8 cellular contexts compared by ENCODE assay signal in the genomic region with DNA sequence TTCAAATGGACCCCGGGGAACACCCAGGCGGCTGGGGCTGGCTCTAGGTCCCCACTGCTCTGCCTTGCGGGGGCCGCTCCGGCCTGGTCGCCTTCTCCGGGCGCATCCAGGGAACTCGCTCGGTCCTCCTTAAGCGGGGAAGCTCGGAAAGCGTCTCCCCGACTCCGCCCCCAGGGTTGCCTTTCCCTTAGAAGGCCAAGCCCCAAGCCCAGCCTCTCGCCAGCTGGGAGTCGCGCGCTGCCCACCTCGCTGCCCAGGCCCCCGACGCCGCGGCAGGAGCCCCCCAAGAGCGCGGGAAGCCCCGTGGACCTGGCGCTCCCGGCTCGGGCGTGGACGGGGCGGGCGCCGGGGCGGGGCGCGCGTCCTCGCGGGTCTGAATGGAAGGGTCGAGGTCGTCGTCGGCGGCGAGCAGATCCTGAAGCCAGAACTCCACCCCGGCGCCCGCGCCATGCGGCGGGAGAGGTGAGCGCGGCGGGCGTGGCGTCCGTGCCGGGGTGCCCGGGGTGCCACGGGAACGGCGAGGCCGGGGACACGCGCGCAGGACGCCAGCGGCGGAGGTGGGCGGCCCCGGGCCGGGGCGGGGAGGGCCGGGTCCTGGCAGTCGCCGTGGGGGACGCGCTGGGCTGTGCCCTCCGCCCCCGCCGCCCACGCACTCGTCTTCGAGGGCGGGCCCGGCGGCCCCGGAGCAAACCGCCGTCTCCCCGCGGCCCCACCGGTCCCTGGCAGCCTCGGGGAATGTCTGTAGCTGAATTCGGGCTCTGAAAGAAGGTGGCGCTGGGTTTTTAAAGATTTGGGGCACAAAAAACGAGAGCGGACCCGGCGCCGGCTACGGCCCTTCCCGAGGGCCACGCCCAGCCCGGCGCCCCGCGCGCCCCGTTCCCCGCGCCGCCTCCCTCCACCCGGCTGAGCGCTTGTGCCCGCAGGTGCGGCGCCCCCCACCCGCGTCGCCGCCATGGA. TPM values are rescaled to one million over a fixed set of nuclear protein-coding genes. Genes with fewer than 3 reads are reported as not detected.
A peak's percentile ranks its signal among the peaks of the same experiment; 100 is the strongest.
DNase-seq lines count a peak whose midpoint lies in the region; ATAC-seq, FAIRE-seq and TF ChIP-seq lines count a peak whose summit lies in the region.

A gene with protein sequence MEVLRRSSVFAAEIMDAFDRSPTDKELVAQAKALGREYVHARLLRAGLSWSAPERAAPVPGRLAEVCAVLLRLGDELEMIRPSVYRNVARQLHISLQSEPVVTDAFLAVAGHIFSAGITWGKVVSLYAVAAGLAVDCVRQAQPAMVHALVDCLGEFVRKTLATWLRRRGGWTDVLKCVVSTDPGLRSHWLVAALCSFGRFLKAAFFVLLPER (plus strand): TSS at position 214 of the 957 bp plus-strand sequence. CDS start 739 bp downstream, at position 953.

- peak within 1 kb of the TSS; percentile 81 for H3K14ac ChIP-seq in IMR-90 (replicated peaks; ENCODE audit: low read depth, low read length)

- H3K9ac ChIP-seq in IMR-90 (ENCODE audit: low read depth, low read length), result peak within 1 kb of the TSS; percentile 86

- H3K9me1 ChIP-seq in IMR-90 (ENCODE audit: insufficient read depth, low read length), result peaks cover 15% of the 10 kb centered on the region

- H3K9me3 Mint-ChIP-seq in CD8-positive, alpha-beta memory T cell, result peaks cover 9 to 25% (median 14%) of the 10 kb centered on the region in 5 donors
- H3K9me3 Mint-ChIP-seq in activated T-helper 2 cell treated with anti-CD3 and anti-CD28 coated beads, Interferon-gamma antibody, Interleukin-2, Interleukin-4, amounts not matched to agents 10 μg/mL and 5 μg/mL and 100 μg/mL, durations not matched to agents 14 hours and 24 hours and 36 hours, result no peaks in the 10 kb centered on the region
- peaks cover 3% of the 10 kb centered on the region for H3K9me3 Mint-ChIP-seq in neural crest cell

- H2AK5ac ChIP-seq in IMR-90 (ENCODE audit: low read depth, low read length), result peak within 1 kb of the TSS; percentile 52

- H3K4me3 ChIP-seq in CD8-positive, alpha-beta memory T cell (ENCODE audit: low read length), result no peak within 1 kb of the TSS
- peak within 1 kb of the TSS; percentile 91 for H3K4me3 ChIP-seq in IMR-90 (ENCODE audit: insufficient read depth, low read depth, low read length)

- H3K4me3 Mint-ChIP-seq in CD8-positive, alpha-beta memory T cell, result peak within 1 kb of the TSS; percentile 52 to 74 (median 62)
- H3K4me3 Mint-ChIP-seq in activated T-helper 2 cell treated with anti-CD3 and anti-CD28 coated beads, Interferon-gamma antibody, Interleukin-2, Interleukin-4, amounts not matched to agents 10 μg/mL and 5 μg/mL and 100 μg/mL, durations not matched to agents 14 hours and 24 hours and 36 hours (ENCODE audit: low read depth), result peak within 1 kb of the TSS; percentile 73
- H3K4me3 Mint-ChIP-seq in neural crest cell, result peak within 1 kb of the TSS; percentile 87

- peak within 1 kb of the TSS; percentile 78 for H2BK120ac ChIP-seq in IMR-90 (ENCODE audit: low read depth, low read length)

- peak within 1 kb of the TSS; percentile 27 for H2BK20ac ChIP-seq in IMR-90 (ENCODE audit: low read depth, low read length)

- H3K27ac Mint-ChIP-seq in CD8-positive, alpha-beta memory T cell, result no peak within 1 kb of the TSS
- no peak within 1 kb of the TSS for H3K27ac Mint-ChIP-seq in activated T-helper 2 cell treated with anti-CD3 and anti-CD28 coated beads, Interferon-gamma antibody, Interleukin-2, Interleukin-4, amounts not matched to agents 10 μg/mL and 5 μg/mL and 100 μg/mL, durations not matched to agents 14 hours and 24 hours and 36 hours
- no peak within 1 kb of the TSS for H3K27ac Mint-ChIP-seq in neural crest cell (ENCODE audit: unreplicated experiment)

- H3K18ac ChIP-seq in IMR-90 (ENCODE audit: low read depth, low read length), result no peak within 1 kb of the TSS

- TF ChIP-seq RAD21 in IMR-90 (IDR thresholded peaks at IDR 0.05; ENCODE audit: low read length), result no peak

- H3K4me1 ChIP-seq in CD8-positive, alpha-beta memory T cell (ENCODE audit: insufficient read depth, low read length), result no peaks in the 10 kb centered on the region
- H3K4me1 ChIP-seq in IMR-90 (ENCODE audit: control insufficient read depth, insufficient read depth, low read length), result peaks cover 16% of the 10 kb centered on the region

- H3K4me2 ChIP-seq in IMR-90 (ENCODE audit: low read depth, low read length), result peak within 1 kb of the TSS; percentile 71

- in situ Hi-C loops in IMR-90 (cut with MboI; ENCODE audit: low sequenced_read_pairs), result no loop called here

- no peak for DNase-seq in CD8-positive, alpha-beta memory T cell
- DNase-seq in IMR-90 (peak; percentile 72), frontal cortex (ENCODE audit: low spot score in 2 of 2) (peak; percentile 62 to 73), neural crest cell (ENCODE audit: low read depth, low spot score) (peak; percentile 53), SKM-1 treated with dmso at 0.1 percent for 144 hours (lab: John Stamatoyannopoulos, UW; ENCODE audit: unreplicated experiment) (no peak), MV-4-11 (lab: John Stamatoyannopoulos, UW) (no peak)
- no peak for DNase-seq in activated T-helper 2 cell treated with anti-CD3 and anti-CD28 coated beads, Interferon-gamma antibody, Interleukin-2, Interleukin-4, amounts not matched to agents 10 μg/mL and 5 μg/mL and 100 μg/mL, durations not matched to agents 14 hours and 24 hours and 36 hours (ENCODE audit: low spot score)

- H2BK5ac ChIP-seq in IMR-90 (ENCODE audit: low read depth, low read length, poor library complexity, severe bottlenecking), result peak within 1 kb of the TSS; percentile 46

- POLR2A ChIA-PET in CD8-positive, alpha-beta memory T cell (lab: Charles Lee), result no interaction called here
- POLR2A ChIA-PET in IMR-90 (lab: Charles Lee; ENCODE audit: unreplicated experiment), result interaction anchor here (0.5 kb wide), 1 partner anchor 84 kb away, joined by 3 read pairs; no protein-coding TSS in a partner anchor

- 1% methylated on average over 75 of the region's 124 CpGs; no CpG with 5 or more reads in 1 of the 2 experiments for WGBS in IMR-90 (ENCODE audit: extremely low coverage in 2 of 2, insufficient read length in 1 of 2), 2 experiments

- dilution Hi-C loops in IMR-90 (cut with HindIII; ENCODE audit: low sequenced_read_pairs, unreplicated experiment), result no loop called here

- H3K36me3 Mint-ChIP-seq in CD8-positive, alpha-beta memory T cell, result peaks cover 0 to 12% (median 0%) of the 10 kb centered on the region in 3 donors
- H3K36me3 Mint-ChIP-seq in activated T-helper 2 cell treated with anti-CD3 and anti-CD28 coated beads, Interferon-gamma antibody, Interleukin-2, Interleukin-4, amounts not matched to agents 10 μg/mL and 5 μg/mL and 100 μg/mL, durations not matched to agents 14 hours and 24 hours and 36 hours (ENCODE audit: low read depth), result no peaks in the 10 kb centered on the region
- H3K36me3 Mint-ChIP-seq in neural crest cell (ENCODE audit: low read depth), result peaks cover 4% of the 10 kb centered on the region

- peak within 1 kb of the TSS; percentile 99 for H2AK9ac ChIP-seq in IMR-90 (replicated peaks; ENCODE audit: low read depth, low read length, poor library complexity)

- peaks cover 35 to 47% of the 10 kb centered on the region in 2 donors for H3K27me3 Mint-ChIP-seq in CD8-positive, alpha-beta memory T cell
- peaks cover 32% of the 10 kb centered on the region for H3K27me3 Mint-ChIP-seq in activated T-helper 2 cell treated with anti-CD3 and anti-CD28 coated beads, Interferon-gamma antibody, Interleukin-2, Interleukin-4, amounts not matched to agents 10 μg/mL and 5 μg/mL and 100 μg/mL, durations not matched to agents 14 hours and 24 hours and 36 hours (ENCODE audit: low read depth)
- H3K27me3 Mint-ChIP-seq in neural crest cell (ENCODE audit: low read depth), result peaks cover 33% of the 10 kb centered on the region

- peaks cover 39% of the 10 kb centered on the region for H4K20me1 ChIP-seq in IMR-90 (ENCODE audit: insufficient read depth, low read length)

- H3K56ac ChIP-seq in IMR-90 (ENCODE audit: extremely low read depth, insufficient read depth, low read length), result peak within 1 kb of the TSS; percentile 65

- no peaks in the 10 kb centered on the region for H3K9me3 ChIP-seq in CD8-positive, alpha-beta memory T cell (ENCODE audit: low read length)
- no peaks in the 10 kb centered on the region for H3K9me3 ChIP-seq in IMR-90 (ENCODE audit: control insufficient read depth, insufficient read depth, low read length)

- H4K5ac ChIP-seq in IMR-90 (ENCODE audit: low read depth, low read length), result peak within 1 kb of the TSS; percentile 54

- H3K79me1 ChIP-seq in IMR-90 (ENCODE audit: low read depth in 1 of 2, low read length in 2 of 2), result peaks cover 12 to 37% of the 10 kb centered on the region in 2 experiments

- TF ChIP-seq CTCF in IMR-90 (conservative IDR thresholded peaks at IDR 0.05; ENCODE audit: low read depth, low read length) (no peak), neural crest cell (conservative IDR thresholded peaks at IDR 0.05) (no peak)

- H3K27me3 ChIP-seq in CD8-positive, alpha-beta memory T cell (ENCODE audit: insufficient read depth, low read length, poor library complexity, severe bottlenecking), result peaks cover 4% of the 10 kb centered on the region
- H3K27me3 ChIP-seq in IMR-90 (ENCODE audit: control insufficient read depth, insufficient read depth, low read length), result no peaks in the 10 kb centered on the region

- peak within 1 kb of the TSS; percentile 70; the same call in 1 of the 2 replicates for H3K23ac ChIP-seq in IMR-90 (ENCODE audit: low read depth, low read length)

- H3K27ac ChIP-seq in CD8-positive, alpha-beta memory T cell (ENCODE audit: low read depth, low read length), result no peak within 1 kb of the TSS
- peak within 1 kb of the TSS; percentile 77 for H3K27ac ChIP-seq in IMR-90 (ENCODE audit: insufficient read depth, low read length)

- H2BK15ac ChIP-seq in IMR-90 (ENCODE audit: low read depth, low read length), result peak within 1 kb of the TSS; percentile 60; the same call in 1 of the 3 replicates

- ATAC-seq in IMR-90 (ENCODE audit: low read depth), result peak; percentile 74
- no peak for ATAC-seq in GM18520 (IDR thresholded peaks at IDR 0.05; ENCODE audit: unreplicated experiment)

- no peak for FAIRE-seq in frontal cortex (lab: Jason Lieb, UNC)

- no peaks in the 10 kb centered on the region for H3K36me3 ChIP-seq in CD8-positive, alpha-beta memory T cell (ENCODE audit: insufficient read depth, low read length)
- peaks cover 16% of the 10 kb centered on the region for H3K36me3 ChIP-seq in IMR-90 (ENCODE audit: control insufficient read depth, insufficient read depth, low read length)

- peak within 1 kb of the TSS; percentile 84 for H4K91ac ChIP-seq in IMR-90 (ENCODE audit: insufficient read depth, low read depth, low read length)

- H2AFZ ChIP-seq in IMR-90 (replicated peaks; ENCODE audit: low read length, poor library complexity), result peak within 1 kb of the TSS; percentile 91

- intact Hi-C loops in IMR-90 (cut with micrococcal nuclease), result loop anchor here (1.0 to 5.0 kb wide), 2 partner anchors 51 to 202 kb away; partner anchors contain the start of genes FARP2 and STK25
- intact Hi-C loops in activated T-helper 2 cell treated with anti-CD3 and anti-CD28 coated beads, Interferon-gamma antibody, Interleukin-2, Interleukin-4, amounts not matched to agents 10 μg/mL and 5 μg/mL and 100 μg/mL, durations not matched to agents 14 hours and 24 hours and 36 hours (cut with micrococcal nuclease), result no loop called here

- peak within 1 kb of the TSS; percentile 79 for H3K4ac ChIP-seq in IMR-90 (ENCODE audit: low read depth, low read length)

- CTCF ChIA-PET in CD8-positive, alpha-beta memory T cell (lab: Charles Lee), result no interaction called here
- CTCF ChIA-PET in IMR-90 (lab: Yijun Ruan, JAX), result interaction anchor here (1.3 kb wide), 1 partner anchor 51 kb away, joined by 3 read pairs; the partner anchor contains the start of gene STK25

- no peak for TF ChIP-seq POLR2A in IMR-90 (IDR thresholded peaks at IDR 0.05; ENCODE audit: low read depth, low read length)

- no TSS peak for BruUV-seq in IMR-90 (replicated peaks; lab: Mats Ljungman, UMichigan)

- H3K4me1 Mint-ChIP-seq in CD8-positive, alpha-beta memory T cell, result peaks cover 9 to 19% (median 11%) of the 10 kb centered on the region in 3 donors
- peaks cover 7% of the 10 kb centered on the region for H3K4me1 Mint-ChIP-seq in activated T-helper 2 cell treated with anti-CD3 and anti-CD28 coated beads, Interferon-gamma antibody, Interleukin-2, Interleukin-4, amounts not matched to agents 10 μg/mL and 5 μg/mL and 100 μg/mL, durations not matched to agents 14 hours and 24 hours and 36 hours (ENCODE audit: low read depth)
- peaks cover 9% of the 10 kb centered on the region for H3K4me1 Mint-ChIP-seq in neural crest cell

- H4K8ac ChIP-seq in IMR-90 (ENCODE audit: low read depth in 2 of 2, low read length in 2 of 2), result peak within 1 kb of the TSS; percentile 71 to 85

RNA-seq across cellular contexts. Expression of the gene that starts here (rescaled TPM):
- not detected for total RNA-seq in CD8-positive, alpha-beta memory T cell
- not detected for polyA plus RNA-seq in CD8-positive, alpha-beta memory T cell
- total RNA-seq in IMR-90 (2012; rRNA removed) (13.3 and 15.8 TPM in 2 replicates), frontal cortex (20.8 TPM), neural crest cell (6.9 and 8.7 TPM in 2 replicates)
- 34.4 and 37.4 TPM in 2 replicates for polyA plus RNA-seq in IMR-90 (2012; rRNA removed)
- polyA plus RNA-seq in IMR-90 (2012; cell fraction: cytosol; rRNA removed), result 28.7 and 58.2 TPM in 2 replicates
- polyA plus RNA-seq in IMR-90 (2012; cell fraction: nucleus; rRNA removed; ENCODE audit: low replicate concordance), result 40.1 and 75.2 TPM in 2 replicates
- 0.16 and 0.27 TPM in 2 replicates for total RNA-seq in activated T-helper 2 cell treated with anti-CD3 and anti-CD28 coated beads, Interferon-gamma antibody, Interleukin-2, Interleukin-4, amounts not matched to agents 10 μg/mL and 5 μg/mL and 100 μg/mL, durations not matched to agents 14 hours and 24 hours and 36 hours

Comparison
In these comparisons a context has a peak if more than half of its experiments do, and no peak if none do; other contexts are left out.
1. RNA of the gene that starts here (polyA plus RNA-seq): 28.7 to 75.2 TPM in IMR-90; not detected in CD8-positive, alpha-beta memory T cell (single experiment); every median in the first group is over 10 times any median in the second.
2. DNase-seq: peak in IMR-90 (single experiment), frontal cortex (2 of 2) and neural crest cell (single experiment); none in CD8-positive, alpha-beta memory T cell (0 of 5), activated T-helper 2 cell treated with anti-CD3 and anti-CD28 coated beads, Interferon-gamma antibody, Interleukin-2, Interleukin-4, amounts not matched to agents 10 μg/mL and 5 μg/mL and 100 μg/mL, durations not matched to agents 14 hours and 24 hours and 36 hours (single experiment), SKM-1 treated with dmso at 0.1 percent for 144 hours (single experiment) and MV-4-11 (single experiment).
3. Peak in every context shown above with its lines, with median percentiles within 50 percentile points of each other: H3K4me3 Mint-ChIP-seq.